In genomic region chr7:78019457-78020130, GRCh38 we compare ENCODE assay signal across 8 cellular contexts.
DNase-seq lines count a peak whose midpoint lies in the region; ATAC-seq, FAIRE-seq and TF ChIP-seq lines count a peak whose summit lies in the region.

No MANE protein-coding gene starts in this region.

- no peak for TF ChIP-seq CTCF in D721Med (IDR thresholded peaks at IDR 0.05; ENCODE audit: insufficient read depth, missing control alignments)

- H3K27me3 Mint-ChIP-seq in stimulated activated memory B cell treated with anti-CD40 and anti-IgM and Interleukin-4, amounts not matched to agents 10 μg/mL and 1 μg/mL and 100 μg/mL, for 72 hours = no peaks in the 10 kb centered on the region

- H3K27ac ChIP-seq in esophagus (ENCODE audit: low read depth in 2 of 2, low read length in 1 of 2) (peak overlapping the region; percentile 96 to 98), mucosa of rectum (ENCODE audit: low read depth in 2 of 2, low read length in 2 of 2) (peak overlapping the region; percentile 85 to 87)

- peak overlapping the region; percentile 57 to 65 for H3K9ac ChIP-seq in mucosa of rectum (ENCODE audit: low read depth in 1 of 2, low read length in 2 of 2)

- peak; percentile 68 for DNase-seq in D721Med (ENCODE audit: insufficient read length, low spot score)
- DNase-seq in HT1080 (ENCODE audit: low read depth) = peak; percentile 75
- DNase-seq in NOMO-1 treated with dmso at 0.1 percent for 144 hours (lab: John Stamatoyannopoulos, UW; ENCODE audit: unreplicated experiment) = peak; percentile 85
- DNase-seq in activated T-cell treated with anti-CD3 and anti-CD28 coated beads, Interleukin-2, amount 50 U/mL, for 1 hour = peak; percentile 55

- ATAC-seq in GM21447 (IDR thresholded peaks at IDR 0.05; ENCODE audit: unreplicated experiment) = peak; percentile 90
- peak; percentile 86 for ATAC-seq in stimulated activated memory B cell treated with anti-CD40 and anti-IgM and Interleukin-4, amounts not matched to agents 10 μg/mL and 1 μg/mL and 100 μg/mL, for 72 hours

- H3K36me3 ChIP-seq in esophagus (ENCODE audit: control insufficient read depth in 2 of 2, insufficient read depth in 2 of 2, low read length in 1 of 2) (no peaks in the 10 kb centered on the region), mucosa of rectum (ENCODE audit: control insufficient read depth in 2 of 2, insufficient read depth in 2 of 2, low read length in 2 of 2) (no peaks in the 10 kb centered on the region)

- H3K4me1 ChIP-seq in esophagus (ENCODE audit: control insufficient read depth in 2 of 2, insufficient read depth in 2 of 2, low read length in 1 of 2) (no peaks in the 10 kb centered on the region), mucosa of rectum (ENCODE audit: control insufficient read depth in 2 of 2, insufficient read depth in 2 of 2, low read length in 2 of 2) (peaks cover 8 to 16% of the 10 kb centered on the region in 2 donors)

- H3K4me3 ChIP-seq in esophagus (ENCODE audit: low read depth in 1 of 2, low read length in 2 of 2) = peak overlapping the region; percentile 71 to 78
- H3K4me3 ChIP-seq in mucosa of rectum (ENCODE audit: low read length in 2 of 2) = peak overlapping the region; percentile 77 to 79

- peak overlapping the region; percentile 87 for H3K4me3 Mint-ChIP-seq in stimulated activated memory B cell treated with anti-CD40 and anti-IgM and Interleukin-4, amounts not matched to agents 10 μg/mL and 1 μg/mL and 100 μg/mL, for 72 hours

- no peaks in the 10 kb centered on the region for H3K9me3 Mint-ChIP-seq in stimulated activated memory B cell treated with anti-CD40 and anti-IgM and Interleukin-4, amounts not matched to agents 10 μg/mL and 1 μg/mL and 100 μg/mL, for 72 hours

- no peaks in the 10 kb centered on the region for H3K9me3 ChIP-seq in esophagus (ENCODE audit: control insufficient read depth in 2 of 2, insufficient read depth in 1 of 2, low read depth in 1 of 2, low read length in 1 of 2)
- H3K9me3 ChIP-seq in mucosa of rectum (ENCODE audit: control insufficient read depth in 2 of 2, low read length in 2 of 2) = no peaks in the 10 kb centered on the region

- H3K27ac Mint-ChIP-seq in stimulated activated memory B cell treated with anti-CD40 and anti-IgM and Interleukin-4, amounts not matched to agents 10 μg/mL and 1 μg/mL and 100 μg/mL, for 72 hours = peak overlapping the region; percentile 78

- H3K27me3 ChIP-seq in esophagus (ENCODE audit: control insufficient read depth in 1 of 2, insufficient read depth in 2 of 2, low read length in 2 of 2) (no peaks in the 10 kb centered on the region), mucosa of rectum (ENCODE audit: control insufficient read depth in 2 of 2, insufficient read depth in 2 of 2, low read length in 2 of 2) (no peaks in the 10 kb centered on the region)

- H3K4me1 Mint-ChIP-seq in stimulated activated memory B cell treated with anti-CD40 and anti-IgM and Interleukin-4, amounts not matched to agents 10 μg/mL and 1 μg/mL and 100 μg/mL, for 72 hours = peaks cover 11% of the 10 kb centered on the region

- no peak for FAIRE-seq in D721Med (lab: Jason Lieb, UNC)

- 0 to 1% methylated on average over 31 to 86 of the region's 86 CpGs for WGBS in esophagus, 2 donors

- H3K36me3 Mint-ChIP-seq in stimulated activated memory B cell treated with anti-CD40 and anti-IgM and Interleukin-4, amounts not matched to agents 10 μg/mL and 1 μg/mL and 100 μg/mL, for 72 hours = no peaks in the 10 kb centered on the region

Comparison
In these comparisons a context has a peak if more than half of its experiments do, and no peak if none do; other contexts are left out.
1. Peak in every context shown above with its lines: DNase-seq, ATAC-seq, H3K4me3 ChIP-seq and H3K27ac ChIP-seq.